Comparison of ENCODE assay signal across 24 cellular contexts in the genomic region with DNA sequence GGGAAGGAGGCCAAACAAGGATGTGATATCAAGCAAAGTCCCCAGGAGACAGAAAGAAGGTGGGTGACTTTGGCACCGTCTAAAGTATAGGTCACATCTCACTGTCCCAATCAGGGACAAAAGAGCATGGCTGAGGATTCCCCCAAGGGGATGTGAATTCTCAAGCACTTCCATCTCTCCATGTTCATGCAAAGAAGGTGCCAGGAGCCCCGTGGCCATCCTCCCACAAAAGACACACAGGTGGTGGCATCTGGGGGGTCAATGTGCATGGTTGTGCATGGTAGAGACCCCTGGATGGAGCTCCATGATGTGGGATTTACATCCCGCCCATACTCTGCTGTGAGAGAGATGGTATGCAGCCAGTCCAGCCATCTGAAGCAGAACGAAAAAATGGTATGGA.
"Had no signal": no experiment of that assay in that cellular context is flagged by ENCODE, and none has a peak within 500 bp of the region (broad histone marks: within the 10 kb centered on the region; RNA-seq: fewer than 3 reads in every experiment).

No MANE protein-coding gene starts in this region.

- H3K4me2 ChIP-seq: KMS-11 had no signal

- ATAC-seq: K562 had no signal

- H3K36me3 ChIP-seq: SJSA1 had no signal

- H3K9me3 ChIP-seq: SJSA1 had no signal

- H3K9me3 Mint-ChIP-seq: IgD-negative memory B cell had no signal

- FAIRE-seq: HTR-8/SVneo, K562, RCC 7860 had no signal

- H3K4me3 ChIP-seq: K562, SJSA1, SK-N-MC had no signal

- DNase-seq: Kasumi-1, MM.1S, NCI-H1092 treated with DMSO at 0.1 percent for 48 hours, NCI-H1436, NCI-H187, NCI-H2029, NCI-H2081 treated with DMSO at 0.1 percent for 48 hours, NCI-H2171, NCI-H226, NCI-H446, NCI-H510A, NCI-H69, NCI-H774, Right ventricle myocardium superior, RPMI8226, SIG-M5 had no signal

- H3K27me3 ChIP-seq: SJSA1 had no signal

- H3K27ac Mint-ChIP-seq: IgD-negative memory B cell had no signal

- H3K27ac ChIP-seq: HL-60, KMS-11, SJSA1, SK-N-MC had no signal

- H3K27me3 Mint-ChIP-seq: IgD-negative memory B cell had no signal

- H3K4me3 Mint-ChIP-seq: IgD-negative memory B cell had no signal
